1 cellular context compared by ENCODE assay signal in the genomic region with DNA sequence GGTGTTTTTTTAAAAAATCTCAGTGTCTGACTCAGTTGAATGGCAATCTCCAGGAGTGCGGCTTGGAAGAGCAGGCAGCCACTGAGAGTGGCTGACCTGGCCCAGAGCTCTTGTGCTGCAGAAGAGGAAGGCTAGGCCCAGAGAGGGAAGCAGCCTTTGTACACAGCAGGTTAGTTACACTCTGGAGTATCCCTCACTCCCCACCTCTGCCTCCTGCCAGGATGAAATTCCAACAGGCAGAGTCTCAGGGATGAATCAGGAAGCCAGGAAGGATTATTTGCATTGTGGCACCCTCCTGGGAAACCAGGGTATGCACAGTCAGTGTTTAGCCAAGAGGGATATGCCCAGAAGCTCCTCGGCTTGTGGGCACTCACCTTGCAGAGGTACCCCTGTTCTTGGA.
TF ChIP-seq lines count a peak whose summit lies in the region.

No MANE protein-coding gene starts in this region.

TF ChIP-seq in WTC11, 78 proteins besides CTCF, POLR2A, EP300 and RAD21 (continued from another document):
- TF ChIP-seq, protein P1, sequence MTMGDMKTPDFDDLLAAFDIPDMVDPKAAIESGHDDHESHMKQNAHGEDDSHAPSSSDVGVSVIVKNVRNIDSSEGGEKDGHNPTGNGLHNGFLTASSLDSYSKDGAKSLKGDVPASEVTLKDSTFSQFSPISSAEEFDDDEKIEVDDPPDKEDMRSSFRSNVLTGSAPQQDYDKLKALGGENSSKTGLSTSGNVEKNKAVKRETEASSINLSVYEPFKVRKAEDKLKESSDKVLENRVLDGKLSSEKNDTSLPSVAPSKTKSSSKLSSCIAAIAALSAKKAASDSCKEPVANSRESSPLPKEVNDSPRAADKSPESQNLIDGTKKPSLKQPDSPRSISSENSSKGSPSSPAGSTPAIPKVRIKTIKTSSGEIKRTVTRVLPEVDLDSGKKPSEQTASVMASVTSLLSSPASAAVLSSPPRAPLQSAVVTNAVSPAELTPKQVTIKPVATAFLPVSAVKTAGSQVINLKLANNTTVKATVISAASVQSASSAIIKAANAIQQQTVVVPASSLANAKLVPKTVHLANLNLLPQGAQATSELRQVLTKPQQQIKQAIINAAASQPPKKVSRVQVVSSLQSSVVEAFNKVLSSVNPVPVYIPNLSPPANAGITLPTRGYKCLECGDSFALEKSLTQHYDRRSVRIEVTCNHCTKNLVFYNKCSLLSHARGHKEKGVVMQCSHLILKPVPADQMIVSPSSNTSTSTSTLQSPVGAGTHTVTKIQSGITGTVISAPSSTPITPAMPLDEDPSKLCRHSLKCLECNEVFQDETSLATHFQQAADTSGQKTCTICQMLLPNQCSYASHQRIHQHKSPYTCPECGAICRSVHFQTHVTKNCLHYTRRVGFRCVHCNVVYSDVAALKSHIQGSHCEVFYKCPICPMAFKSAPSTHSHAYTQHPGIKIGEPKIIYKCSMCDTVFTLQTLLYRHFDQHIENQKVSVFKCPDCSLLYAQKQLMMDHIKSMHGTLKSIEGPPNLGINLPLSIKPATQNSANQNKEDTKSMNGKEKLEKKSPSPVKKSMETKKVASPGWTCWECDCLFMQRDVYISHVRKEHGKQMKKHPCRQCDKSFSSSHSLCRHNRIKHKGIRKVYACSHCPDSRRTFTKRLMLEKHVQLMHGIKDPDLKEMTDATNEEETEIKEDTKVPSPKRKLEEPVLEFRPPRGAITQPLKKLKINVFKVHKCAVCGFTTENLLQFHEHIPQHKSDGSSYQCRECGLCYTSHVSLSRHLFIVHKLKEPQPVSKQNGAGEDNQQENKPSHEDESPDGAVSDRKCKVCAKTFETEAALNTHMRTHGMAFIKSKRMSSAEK (CRISPR knock-in tag; IDR thresholded peaks at IDR 0.05; ENCODE audit: borderline replicate concordance): no peak
- TF ChIP-seq SOX15 (CRISPR knock-in tag; IDR thresholded peaks at IDR 0.05) (no peak), SP1 (CRISPR knock-in tag; conservative IDR thresholded peaks at IDR 0.05) (no peak), RORB (CRISPR knock-in tag; IDR thresholded peaks at IDR 0.05) (no peak), ZNF317 (CRISPR knock-in tag; IDR thresholded peaks at IDR 0.05; ENCODE audit: borderline replicate concordance, low read depth) (no peak), PRRX2 (CRISPR knock-in tag; IDR thresholded peaks at IDR 0.05) (no peak), TCF7 (CRISPR knock-in tag; IDR thresholded peaks at IDR 0.05; ENCODE audit: low read depth) (no peak), NFYB (CRISPR knock-in tag; conservative IDR thresholded peaks at IDR 0.05; ENCODE audit: low read depth) (no peak)
- TF ChIP-seq, protein P2, sequence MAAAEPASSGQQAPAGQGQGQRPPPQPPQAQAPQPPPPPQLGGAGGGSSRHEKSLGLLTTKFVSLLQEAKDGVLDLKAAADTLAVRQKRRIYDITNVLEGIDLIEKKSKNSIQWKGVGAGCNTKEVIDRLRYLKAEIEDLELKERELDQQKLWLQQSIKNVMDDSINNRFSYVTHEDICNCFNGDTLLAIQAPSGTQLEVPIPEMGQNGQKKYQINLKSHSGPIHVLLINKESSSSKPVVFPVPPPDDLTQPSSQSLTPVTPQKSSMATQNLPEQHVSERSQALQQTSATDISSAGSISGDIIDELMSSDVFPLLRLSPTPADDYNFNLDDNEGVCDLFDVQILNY (CRISPR knock-in tag; IDR thresholded peaks at IDR 0.05): no peak
- TF ChIP-seq, protein P3, sequence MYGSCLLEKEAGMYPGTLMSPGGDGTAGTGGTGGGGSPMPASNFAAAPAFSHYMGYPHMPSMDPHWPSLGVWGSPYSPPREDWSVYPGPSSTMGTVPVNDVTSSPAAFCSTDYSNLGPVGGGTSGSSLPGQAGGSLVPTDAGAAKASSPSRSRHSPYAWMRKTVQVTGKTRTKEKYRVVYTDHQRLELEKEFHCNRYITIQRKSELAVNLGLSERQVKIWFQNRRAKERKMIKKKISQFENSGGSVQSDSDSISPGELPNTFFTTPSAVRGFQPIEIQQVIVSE (CRISPR knock-in tag; IDR thresholded peaks at IDR 0.05; ENCODE audit: borderline replicate concordance): no peak
